23 cellular contexts compared by ENCODE assay signal in genomic region chr2:207139551-207139950, GRCh38. TPM values are rescaled to one million over a fixed set of nuclear protein-coding genes. Genes with fewer than 3 reads are reported as not detected.
DNase-seq lines count a peak whose midpoint lies in the region; ATAC-seq and TF ChIP-seq lines count a peak whose summit lies in the region.
"Had no signal": no experiment of that assay in that cellular context is flagged by ENCODE, and none has a peak within 500 bp of the region (broad histone marks: within the 10 kb centered on the region; RNA-seq: fewer than 3 reads in every experiment).

No MANE protein-coding gene starts in this region.

- no peak overlapping the region for H3K4me3 Mint-ChIP-seq in activated naive CD8-positive, alpha-beta T cell
- no peak overlapping the region for H3K4me3 Mint-ChIP-seq in activated naive CD8-positive, alpha-beta T cell treated with anti-CD3 and anti-CD28 coated beads for 36 hours
- no peak overlapping the region for H3K4me3 Mint-ChIP-seq in T-helper 17 cell
- H3K4me3 Mint-ChIP-seq: mesothelial cell of epicardium; nephron progenitor cell; stimulated activated naive CD8-positive, alpha-beta T cell treated with anti-CD3 and anti-CD28 coated beads, Interleukin-15, Interleukin-2, amounts not matched to agents 100 ng/mL and 50 ng/mL, for 24 hours; type B pancreatic cell had no signal

- H3K4me1 Mint-ChIP-seq in activated naive CD8-positive, alpha-beta T cell (ENCODE audit: low read depth) = peaks cover 92% of the 10 kb centered on the region
- peaks cover 79% of the 10 kb centered on the region for H3K4me1 Mint-ChIP-seq in activated naive CD8-positive, alpha-beta T cell treated with anti-CD3 and anti-CD28 coated beads for 36 hours
- H3K4me1 Mint-ChIP-seq in T-helper 17 cell = peaks cover 62% of the 10 kb centered on the region

- TF ChIP-seq EP300 in upper lobe of left lung (IDR thresholded peaks at IDR 0.05) = no peak

- ATAC-seq in T-helper 17 cell (no peak), lung (ENCODE audit: insufficient read depth, low FRiP score) (no peak), upper lobe of left lung (ENCODE audit: low FRiP score in 2 of 2) (no peak)

- H3K27ac ChIP-seq in lung (ENCODE audit: low read depth in 1 of 2, low read length in 1 of 2) (peak overlapping the region; percentile 14 to 47), upper lobe of left lung (peak overlapping the region; percentile 2 to 94 (median 73))
- H3K27ac ChIP-seq: adrenal gland, BLaER1, KMS-11 had no signal

- no peak for TF ChIP-seq CTCF in lung (IDR thresholded peaks at IDR 0.05; ENCODE audit: control extremely low read depth, extremely low read depth)
- no peak for TF ChIP-seq CTCF in upper lobe of left lung (IDR thresholded peaks at IDR 0.05)

- DNase-seq in activated naive CD8-positive, alpha-beta T cell treated with anti-CD3 and anti-CD28 coated beads for 36 hours = no peak
- DNase-seq in T-helper 17 cell = no peak
- DNase-seq in lung (ENCODE audit: low spot score) = no peak
- no peak for DNase-seq in upper lobe of left lung
- no peak for DNase-seq in occipital lobe (lab: John Stamatoyannopoulos, UW)
- DNase-seq in NCI-H1105 (lab: John Stamatoyannopoulos, UW) = no peak
- no peak for DNase-seq in activated CD4-positive, CD25-positive, alpha-beta regulatory T cell (lab: John Stamatoyannopoulos, UW)
- DNase-seq: activated effector memory CD4-positive, alpha-beta T cell treated with Interleukin-2 at 50 U/mL for 16 hours; adrenal gland; dermis blood vessel endothelial cell; kidney; NCI-H1092 treated with DMSO at 0.1 percent for 48 hours; NCI-H2081; nephron progenitor cell; stimulated activated CD4-positive, alpha-beta T cell treated with anti-CD3 and anti-CD28 coated beads, Interleukin-2, amount 100 ng/mL, for 48 hours had no signal

- H3K4me3 ChIP-seq in lung (no peak overlapping the region), upper lobe of left lung (no peak overlapping the region)
- H3K4me3 ChIP-seq: adrenal gland, BLaER1, breast epithelium had no signal

- peaks cover 13% of the 10 kb centered on the region for H3K36me3 Mint-ChIP-seq in activated naive CD8-positive, alpha-beta T cell
- peaks cover 31% of the 10 kb centered on the region for H3K36me3 Mint-ChIP-seq in activated naive CD8-positive, alpha-beta T cell treated with anti-CD3 and anti-CD28 coated beads for 36 hours
- peaks cover 5% of the 10 kb centered on the region for H3K36me3 Mint-ChIP-seq in T-helper 17 cell (ENCODE audit: low read depth)
- H3K36me3 Mint-ChIP-seq: mesothelial cell of epicardium had no signal

- no peak for TF ChIP-seq POLR2A in upper lobe of left lung (IDR thresholded peaks at IDR 0.05)

- no peaks in the 10 kb centered on the region for H3K27me3 Mint-ChIP-seq in activated naive CD8-positive, alpha-beta T cell
- H3K27me3 Mint-ChIP-seq in activated naive CD8-positive, alpha-beta T cell treated with anti-CD3 and anti-CD28 coated beads for 36 hours = no peaks in the 10 kb centered on the region
- no peaks in the 10 kb centered on the region for H3K27me3 Mint-ChIP-seq in T-helper 17 cell
- H3K27me3 Mint-ChIP-seq: progenitor cell of endocrine pancreas; stimulated activated naive CD8-positive, alpha-beta T cell treated with anti-CD3 and anti-CD28 coated beads, Interleukin-15, Interleukin-2, amounts not matched to agents 100 ng/mL and 50 ng/mL, for 24 hours; type B pancreatic cell had no signal

- H3K36me3 ChIP-seq in lung (ENCODE audit: control insufficient read depth in 2 of 2, insufficient read depth in 2 of 2, low read length in 2 of 2) (no peaks in the 10 kb centered on the region), upper lobe of left lung (no peaks in the 10 kb centered on the region)
- H3K36me3 ChIP-seq: adrenal gland, BLaER1, breast epithelium had no signal

- H3K9me3 Mint-ChIP-seq in activated naive CD8-positive, alpha-beta T cell (ENCODE audit: low read depth) = no peaks in the 10 kb centered on the region
- no peaks in the 10 kb centered on the region for H3K9me3 Mint-ChIP-seq in activated naive CD8-positive, alpha-beta T cell treated with anti-CD3 and anti-CD28 coated beads for 36 hours
- H3K9me3 Mint-ChIP-seq: mesothelial cell of epicardium; nephron progenitor cell; stimulated activated naive CD8-positive, alpha-beta T cell treated with anti-CD3 and anti-CD28 coated beads, Interleukin-15, Interleukin-2, amounts not matched to agents 100 ng/mL and 50 ng/mL, for 24 hours; type B pancreatic cell had no signal

- 52 to 80% methylated on average over 4 of the region's 4 CpGs for WGBS in lung, 2 donors
- 67 to 84% methylated on average over 4 of the region's 4 CpGs for WGBS in upper lobe of left lung, 2 donors

- peaks cover 21 to 77% of the 10 kb centered on the region in 2 donors for H3K4me1 ChIP-seq in lung (ENCODE audit: control insufficient read depth in 2 of 2, insufficient read depth in 2 of 2, low read length in 2 of 2)
- peaks cover 69 to 89% (median 76%) of the 10 kb centered on the region in 4 donors for H3K4me1 ChIP-seq in upper lobe of left lung

- H3K9me3 ChIP-seq in T-helper 17 cell (ENCODE audit: control insufficient read depth, low read length, poor library complexity, severe bottlenecking) = no peaks in the 10 kb centered on the region
- no peaks in the 10 kb centered on the region for H3K9me3 ChIP-seq in lung (ENCODE audit: control insufficient read depth in 2 of 2, insufficient read depth in 1 of 2, low read length in 1 of 2)
- no peaks in the 10 kb centered on the region for H3K9me3 ChIP-seq in upper lobe of left lung
- H3K9me3 ChIP-seq: adrenal gland, BLaER1, breast epithelium had no signal

- no peaks in the 10 kb centered on the region for H3K27me3 ChIP-seq in lung (ENCODE audit: control insufficient read depth, insufficient read depth)
- H3K27me3 ChIP-seq in upper lobe of left lung = no peaks in the 10 kb centered on the region
- H3K27me3 ChIP-seq: adrenal gland, BLaER1, breast epithelium had no signal

- H3K27ac Mint-ChIP-seq in activated naive CD8-positive, alpha-beta T cell = peak overlapping the region; percentile 52
- no peak overlapping the region for H3K27ac Mint-ChIP-seq in activated naive CD8-positive, alpha-beta T cell treated with anti-CD3 and anti-CD28 coated beads for 36 hours
- peak overlapping the region; percentile 32 for H3K27ac Mint-ChIP-seq in T-helper 17 cell
- H3K27ac Mint-ChIP-seq: progenitor cell of endocrine pancreas, type B pancreatic cell had no signal

RNA-seq across cellular contexts. Expression of gene KLF7, which starts 26.2 kb away (rescaled TPM):
- 10 to 100 TPM in 1 of 2 experiments, 1 to 10 TPM in 1; 8.2 to 10.1 TPM for total RNA-seq in activated naive CD8-positive, alpha-beta T cell treated with anti-CD3 and anti-CD28 coated beads for 36 hours
- total RNA-seq in T-helper 17 cell = 10 to 100 TPM; 38.1 to 53.3 TPM
- 10 to 100 TPM; 23.7 to 51.8 TPM for total RNA-seq in lung
- 10 to 100 TPM in 1 of 2 donors, 1 to 10 TPM in 1; 4.4 to 20.9 TPM for polyA plus RNA-seq in lung
- total RNA-seq in upper lobe of left lung = 10 to 100 TPM; 15.4 to 50.5 (median 22.4) TPM
- total RNA-seq in occipital lobe = 69.7 TPM
